8 cellular contexts compared by ENCODE assay signal in genomic region chr11:59668950-59669610, GRCh38. TPM values are rescaled to one million over a fixed set of nuclear protein-coding genes. Genes with fewer than 3 reads are reported as not detected.
DNase-seq lines count a peak whose midpoint lies in the region; ATAC-seq and TF ChIP-seq lines count a peak whose summit lies in the region.

Gene PATL1, minus strand, starts transcription at chr11:59669037. Its CDS starts 142 bp downstream, at chr11:59668895.

- peaks cover 43% of the 10 kb centered on the region for H3K4me1 Mint-ChIP-seq in CD8-positive, alpha-beta T cell (ENCODE audit: low read depth)

- no peaks in the 10 kb centered on the region for H3K9me3 Mint-ChIP-seq in CD8-positive, alpha-beta T cell

- peaks cover 33% of the 10 kb centered on the region for H3K36me3 Mint-ChIP-seq in CD8-positive, alpha-beta T cell

- peak; percentile 98 to 100 (median 99) for DNase-seq in CD8-positive, alpha-beta T cell
- peak; percentile 96 for DNase-seq in HS-27A (ENCODE audit: low read depth)
- DNase-seq in NK-92 (lab: John Stamatoyannopoulos, UW; ENCODE audit: unreplicated experiment) = peak; percentile 91
- DNase-seq in activated CD8-positive, alpha-beta memory T cell treated with anti-CD3 and anti-CD28 coated beads for 1 hour (ENCODE audit: extremely low read depth in 1 of 2, low read depth in 1 of 2) = peak; percentile 98 to 99
- peak; percentile 99 for DNase-seq in effector CD4-positive, alpha-beta T cell
- DNase-seq in lower lobe of right lung = peak; percentile 100
- DNase-seq in stimulated activated CD4-positive, alpha-beta T cell treated with anti-CD3 and anti-CD28 coated beads, TNF-alpha, amount 100 ng/mL, for 24 hours (ENCODE audit: low read depth in 3 of 3) = peak; percentile 97 to 99 (median 98)

- H3K36me3 ChIP-seq in CD8-positive, alpha-beta T cell (ENCODE audit: insufficient read depth, low read length) = peaks cover 10% of the 10 kb centered on the region
- peaks cover 27% of the 10 kb centered on the region for H3K36me3 ChIP-seq in lower lobe of right lung

- ATAC-seq in CD8-positive, alpha-beta T cell = peak; percentile 88
- peak; percentile 97 for ATAC-seq in GM19467 (IDR thresholded peaks at IDR 0.05; ENCODE audit: unreplicated experiment)
- ATAC-seq in lower lobe of right lung = peak; percentile 96 to 98

- no peaks in the 10 kb centered on the region for H3K9me3 ChIP-seq in CD8-positive, alpha-beta T cell (ENCODE audit: low read length)
- H3K9me3 ChIP-seq in lower lobe of right lung = no peaks in the 10 kb centered on the region

- peak within 1 kb of the TSS; percentile 98 for H3K4me3 ChIP-seq in CD8-positive, alpha-beta T cell (ENCODE audit: low read depth, low read length)
- H3K4me3 ChIP-seq in lower lobe of right lung = peak within 1 kb of the TSS; percentile 91

- no peaks in the 10 kb centered on the region for H3K27me3 Mint-ChIP-seq in CD8-positive, alpha-beta T cell (ENCODE audit: low read depth)

- CTCF ChIA-PET in CD8-positive, alpha-beta T cell (lab: Charles Lee) = interaction anchor here (0.9 to 3.0 kb wide), 6 partner anchors 8 to 131 kb away, joined by 3 to 15 read pairs (median 8); partner anchors contain the start of gene OSBP

- peaks cover 22% of the 10 kb centered on the region for H3K4me1 ChIP-seq in CD8-positive, alpha-beta T cell (ENCODE audit: insufficient read depth, low read length)
- H3K4me1 ChIP-seq in lower lobe of right lung = peaks cover 36% of the 10 kb centered on the region

- TF ChIP-seq CTCF in CD8-positive, alpha-beta T cell (IDR thresholded peaks at IDR 0.05) = no peak
- peak; percentile 1 for TF ChIP-seq CTCF in lower lobe of right lung (IDR thresholded peaks at IDR 0.05)

- POLR2A ChIA-PET in CD8-positive, alpha-beta T cell (lab: Charles Lee) = interaction anchor here (1.0 to 2.1 kb wide), 11 partner anchors 11 to 527 kb away, joined by 3 to 58 read pairs (median 7); partner anchors contain the start of genes MRPL16, OSBP and STX3

- intact Hi-C loops in CD8-positive, alpha-beta T cell (cut with DNase I, micrococcal nuclease) = loop anchor here (1.0 to 5.0 kb wide), 10 partner anchors 53 to 1956 kb away; partner anchors contain the start of genes MRPL16 (in 2 of the 2), STX3 (in 2 of the 2), MED19 (in 1 of the 2) and OSBP (in 1 of the 2)
- intact Hi-C loops in lower lobe of right lung (cut with DNase I) = no loop called here

- peak within 1 kb of the TSS; percentile 99 for H3K27ac ChIP-seq in CD8-positive, alpha-beta T cell (ENCODE audit: low read depth, low read length)
- H3K27ac ChIP-seq in lower lobe of right lung = peak within 1 kb of the TSS; percentile 96

- H3K27me3 ChIP-seq in CD8-positive, alpha-beta T cell (ENCODE audit: insufficient read depth, low read length) = no peaks in the 10 kb centered on the region
- no peaks in the 10 kb centered on the region for H3K27me3 ChIP-seq in lower lobe of right lung (ENCODE audit: low read depth)

- H3K27ac Mint-ChIP-seq in CD8-positive, alpha-beta T cell = peak within 1 kb of the TSS; percentile 100

- peak within 1 kb of the TSS; percentile 98 for H3K4me3 Mint-ChIP-seq in CD8-positive, alpha-beta T cell

RNA-seq across cellular contexts. Expression of gene PATL1, which starts in this region (rescaled TPM):
- total RNA-seq in CD8-positive, alpha-beta T cell = 10 to 100 TPM; 59.5 to 59.6 TPM
- total RNA-seq in lower lobe of right lung = 38.2 TPM

Comparison
In these comparisons a context has a peak if more than half of its experiments do, and no peak if none do; other contexts are left out.
1. Peak in every context shown above with its lines: DNase-seq, ATAC-seq, H3K4me3 ChIP-seq and H3K27ac ChIP-seq.